ENCODE assay signal across 8 cellular contexts in genomic region chr1:159925713-159926066, GRCh38. TPM values are rescaled to one million over a fixed set of nuclear protein-coding genes. Genes with fewer than 3 reads are reported as not detected.
A peak's percentile ranks its signal among the peaks of the same experiment; 100 is the strongest.
DNase-seq lines count a peak whose midpoint lies in the region; ATAC-seq and TF ChIP-seq lines count a peak whose summit lies in the region.

No MANE protein-coding gene starts in this region.

- peaks cover 51% of the 10 kb centered on the region for H3K4me1 ChIP-seq in DND-41 (ENCODE audit: insufficient read depth, low read length)
- peaks cover 4% of the 10 kb centered on the region for H3K4me1 ChIP-seq in ectodermal cell (ENCODE audit: control insufficient read depth, insufficient read depth, low read length)

- H3K27ac ChIP-seq in DND-41 (ENCODE audit: low read length), result peak overlapping the region; percentile 9; the same call in 1 of the 2 replicates
- no peak overlapping the region for H3K27ac ChIP-seq in ectodermal cell (ENCODE audit: insufficient read depth, low read depth, low read length, poor library complexity, severe bottlenecking)

- H3K27me3 Mint-ChIP-seq in nephron (ENCODE audit: low read depth), result no peaks in the 10 kb centered on the region

- peaks cover 44% of the 10 kb centered on the region for H3K79me2 ChIP-seq in DND-41 (ENCODE audit: insufficient read depth, low read length)

- ATAC-seq in DND-41 (ENCODE audit: insufficient read depth, low read depth), result no peak; the same call in 2 of the 3 replicates
- peak; percentile 0 for ATAC-seq in GM21717 (IDR thresholded peaks at IDR 0.05; ENCODE audit: unreplicated experiment)
- ATAC-seq in HG02678 (IDR thresholded peaks at IDR 0.05; ENCODE audit: unreplicated experiment), result no peak

- H3K36me3 ChIP-seq in DND-41 (ENCODE audit: insufficient read depth, low read length) (peaks cover 2% of the 10 kb centered on the region; the same call in 1 of the 2 replicates), ectodermal cell (ENCODE audit: control insufficient read depth, insufficient read depth, low read length) (peaks cover 16% of the 10 kb centered on the region)

- H2AFZ ChIP-seq in DND-41 (ENCODE audit: low read depth, low read length), result peak overlapping the region; percentile 76

- H3K9me3 ChIP-seq in DND-41 (ENCODE audit: insufficient read depth, low read length, severe bottlenecking), result no peaks in the 10 kb centered on the region
- H3K9me3 ChIP-seq in ectodermal cell (ENCODE audit: control insufficient read depth, low read length), result no peaks in the 10 kb centered on the region

- H3K9me3 Mint-ChIP-seq in nephron, result no peaks in the 10 kb centered on the region

- H3K27me3 ChIP-seq in DND-41 (ENCODE audit: insufficient read depth, low read length, poor library complexity) (peaks cover under 1% of the 10 kb centered on the region), ectodermal cell (ENCODE audit: control insufficient read depth, insufficient read depth, low read length, poor library complexity, severe bottlenecking) (peaks cover 18% of the 10 kb centered on the region)

- no peak for TF ChIP-seq CTCF in DND-41 (IDR thresholded peaks at IDR 0.05; ENCODE audit: borderline replicate concordance, extremely low read depth, low read length, poor library complexity, severe bottlenecking)
- no peak for TF ChIP-seq CTCF in NB4 (IDR thresholded peaks at IDR 0.05; ENCODE audit: low read depth, low read length)
- TF ChIP-seq CTCF in nephron (IDR thresholded peaks at IDR 0.05; ENCODE audit: unreplicated experiment in 3 of 3), result no peak

- H3K4me2 ChIP-seq in DND-41 (ENCODE audit: insufficient read depth, low read length), result peak overlapping the region; percentile 88

- DNase-seq in DND-41, result no peak
- DNase-seq in NB4 (ENCODE audit: low read depth), result no peak
- no peak for DNase-seq in UCSD-AML1 (lab: John Stamatoyannopoulos, UW; ENCODE audit: unreplicated experiment)
- DNase-seq in occipital lobe (lab: John Stamatoyannopoulos, UW), result no peak

- H3K4me3 ChIP-seq in DND-41 (ENCODE audit: low read depth in 1 of 2, low read length in 2 of 2) (peak overlapping the region; percentile 28 to 77; a peak in 3 of 4 replicates), NB4 (ENCODE audit: low read depth, low read length) (peak overlapping the region; percentile 86), ectodermal cell (ENCODE audit: insufficient read depth, low read depth, low read length) (peak overlapping the region; percentile 20)

- peak overlapping the region; percentile 88 to 93 (median 92) for H3K27ac Mint-ChIP-seq in nephron

- peaks cover 53% of the 10 kb centered on the region for H3K4me1 Mint-ChIP-seq in nephron

- 15 to 19% methylated on average over 8 of the region's 8 CpGs for WGBS in ectodermal cell, 2 experiments

- peak overlapping the region; percentile 74 for H3K9ac ChIP-seq in DND-41 (ENCODE audit: low read depth, low read length)

- TF ChIP-seq POLR2A in NB4 (IDR thresholded peaks at IDR 0.05; ENCODE audit: extremely low read depth, insufficient read length), result no peak

- peaks cover 14% of the 10 kb centered on the region for H3K36me3 Mint-ChIP-seq in nephron (ENCODE audit: low read depth)

- H4K20me1 ChIP-seq in DND-41 (ENCODE audit: insufficient read depth, low read length), result peaks cover 36% of the 10 kb centered on the region

- peak overlapping the region; percentile 97 for H3K4me3 Mint-ChIP-seq in nephron

RNA-seq across cellular contexts. Expression of gene TAGLN2, which starts 0.4 kb away (rescaled TPM):
- 42.2 TPM for polyA plus RNA-seq in ectodermal cell (2013, experiment 1 of 4)
- 39.3 TPM for polyA plus RNA-seq in ectodermal cell (2013, experiment 2 of 4)
- 32.4 TPM for polyA plus RNA-seq in ectodermal cell (2013, experiment 3 of 4)
- 31.5 TPM for polyA plus RNA-seq in ectodermal cell (2013, experiment 4 of 4)
- total RNA-seq in occipital lobe, result 28.1 TPM

RNA-seq across cellular contexts. Expression of gene IGSF9, which starts 19.7 kb away (rescaled TPM):
- polyA plus RNA-seq in ectodermal cell (2013, experiment 1 of 4), result 30.6 TPM
- 33.6 TPM for polyA plus RNA-seq in ectodermal cell (2013, experiment 2 of 4)
- polyA plus RNA-seq in ectodermal cell (2013, experiment 3 of 4), result 23.8 TPM
- polyA plus RNA-seq in ectodermal cell (2013, experiment 4 of 4), result 25.5 TPM
- 5.9 TPM for total RNA-seq in occipital lobe

RNA-seq across cellular contexts. Expression of gene CFAP45, which starts 25.7 kb away (rescaled TPM):
- polyA plus RNA-seq in ectodermal cell (2013, experiment 1 of 4), result 0.65 TPM
- 0.34 TPM for polyA plus RNA-seq in ectodermal cell (2013, experiment 2 of 4)
- 0.64 TPM for polyA plus RNA-seq in ectodermal cell (2013, experiment 3 of 4)
- polyA plus RNA-seq in ectodermal cell (2013, experiment 4 of 4), result 0.16 TPM
- total RNA-seq in occipital lobe, result 0.47 TPM

RNA-seq across cellular contexts. Expression of gene SLAMF9, which starts 28.3 kb away (rescaled TPM):
- not detected for polyA plus RNA-seq in ectodermal cell (2013, experiment 1 of 4)
- not detected for polyA plus RNA-seq in ectodermal cell (2013, experiment 2 of 4)
- polyA plus RNA-seq in ectodermal cell (2013, experiment 3 of 4), result not detected
- polyA plus RNA-seq in ectodermal cell (2013, experiment 4 of 4), result not detected
- total RNA-seq in occipital lobe, result not detected

Comparison
In these comparisons a context has a peak if more than half of its experiments do, and no peak if none do; other contexts are left out.
1. H3K4me3 ChIP-seq: peak in every context shown above with its lines; median percentile 86 in NB4; 52 in DND-41; 20 in ectodermal cell.